10 cellular contexts compared by ENCODE assay signal in genomic region chr6:155188707-155189496, GRCh38.
A peak's percentile ranks its signal among the peaks of the same experiment; 100 is the strongest.
DNase-seq lines count a peak whose midpoint lies in the region; TF ChIP-seq lines count a peak whose summit lies in the region.
"Had no signal": no experiment of that assay in that cellular context is flagged by ENCODE, and none has a peak within 500 bp of the region (broad histone marks: within the 10 kb centered on the region; RNA-seq: fewer than 3 reads in every experiment).

No MANE protein-coding gene starts in this region.

- 90% methylated on average over 8 of the region's 9 CpGs for WGBS in HUES64

- H3K4me3 Mint-ChIP-seq in brain (peak overlapping the region in 3 of 5 experiments; percentile 37 to 56 (median 52)), mesothelial cell of epicardium (no peak overlapping the region)

- no peak for TF ChIP-seq CTCF in brain (conservative IDR thresholded peaks at IDR 0.05)
- TF ChIP-seq CTCF in mesothelial cell of epicardium (IDR thresholded peaks at IDR 0.05; ENCODE audit: unreplicated experiment) = no peak

- DNase-seq in AG08396 (ENCODE audit: low spot score) (peak; percentile 59), mesothelial cell of epicardium (ENCODE audit: low spot score in 2 of 2, unreplicated experiment in 2 of 2) (no peak), HEK293T (ENCODE audit: extremely low spot score) (no peak), DMS53 treated with DMSO at 0.1 percent for 48 hours (lab: John Stamatoyannopoulos, UW; ENCODE audit: unreplicated experiment) (no peak), RKO (ENCODE audit: low spot score) (no peak), T-helper 9 cell (no peak)
- DNase-seq: naive thymus-derived CD8-positive, alpha-beta T cell had no signal

- no peaks in the 10 kb centered on the region for H3K27me3 ChIP-seq in HUES64 (ENCODE audit: insufficient read depth, low read length)

- peaks cover 24% of the 10 kb centered on the region for H3K4me1 ChIP-seq in HUES64 (ENCODE audit: insufficient read depth, low read length)

- H3K4me1 Mint-ChIP-seq in brain (peaks cover 56% of the 10 kb centered on the region), mesothelial cell of epicardium (peaks cover 43% of the 10 kb centered on the region)

- H3K36me3 Mint-ChIP-seq in brain = peaks cover 12% of the 10 kb centered on the region
- H3K36me3 Mint-ChIP-seq in mesothelial cell of epicardium = peaks cover 2% of the 10 kb centered on the region
- H3K36me3 Mint-ChIP-seq: naive thymus-derived CD8-positive, alpha-beta T cell had no signal

- 0 out of 2 replicates have a peak overlapping the region, but pooled peaks have one; percentile 8 for H3K27ac ChIP-seq in HUES64 (ENCODE audit: low read depth, low read length)

- no peaks in the 10 kb centered on the region for H3K9me3 ChIP-seq in HUES64 (ENCODE audit: insufficient read depth, low read depth, low read length)

- H3K4me3 ChIP-seq in HUES64 (ENCODE audit: low read length) = no peak overlapping the region
- H3K4me3 ChIP-seq: K562 had no signal

- POLR2A ChIA-PET in HEK293T (lab: Yijun Ruan, JAX) = no interaction called here

- peaks cover 0 to 2% (median 0%) of the 10 kb centered on the region in 5 experiments for H3K9me3 Mint-ChIP-seq in brain
- H3K9me3 Mint-ChIP-seq in mesothelial cell of epicardium = peaks cover 2% of the 10 kb centered on the region
- H3K9me3 Mint-ChIP-seq: naive thymus-derived CD8-positive, alpha-beta T cell had no signal

- no peaks in the 10 kb centered on the region for H3K36me3 ChIP-seq in HUES64 (ENCODE audit: insufficient read depth, low read length)

- CTCF ChIA-PET in HEK293T (lab: Yijun Ruan, JAX) = interaction anchor here (0.5 kb wide), 1 partner anchor 124 kb away, joined by 3 read pairs; no protein-coding TSS in a partner anchor

- H3K27ac Mint-ChIP-seq in brain (peak overlapping the region; percentile 9 to 96 (median 74)), mesothelial cell of epicardium (peak overlapping the region; percentile 72)

- H3K27me3 Mint-ChIP-seq in brain (peaks cover 5% of the 10 kb centered on the region), mesothelial cell of epicardium (ENCODE audit: low read depth) (no peaks in the 10 kb centered on the region)

- no peak overlapping the region for H3K9ac ChIP-seq in HUES64 (ENCODE audit: low read depth, low read length)

TF ChIP-seq in HEK293T, 16 proteins besides CTCF, POLR2A, EP300 and RAD21:
- TF ChIP-seq FOXM1 (IDR thresholded peaks at IDR 0.05; ENCODE audit: borderline replicate concordance) = no peak
- TF ChIP-seq ARNT (IDR thresholded peaks at IDR 0.05) = no peak
